ENCODE assay signal across 1 cellular context in genomic region chr14:105301103-105301914, GRCh38.
TF ChIP-seq lines count a peak whose summit lies in the region.

No MANE protein-coding gene starts in this region.

TF ChIP-seq in HepG2, 621 proteins besides CTCF, POLR2A, EP300 and RAD21 (continued from another document):
- TF ChIP-seq AFF4 (CRISPR knock-in tag; IDR thresholded peaks at IDR 0.05), result no peak
- 0 out of 2 replicates have a peak, but pooled peaks have one; percentile 18 for TF ChIP-seq ZNF160 (CRISPR knock-in tag; IDR thresholded peaks at IDR 0.05)
- TF ChIP-seq ZNF672 (CRISPR knock-in tag; IDR thresholded peaks at IDR 0.05), result no peak
- no peak for TF ChIP-seq ZNF766 (CRISPR knock-in tag; IDR thresholded peaks at IDR 0.05; ENCODE audit: borderline replicate concordance)
- TF ChIP-seq ZNF691 (CRISPR knock-in tag; IDR thresholded peaks at IDR 0.05; ENCODE audit: borderline replicate concordance, low read depth), result no peak
- TF ChIP-seq NR1H2 (CRISPR knock-in tag; IDR thresholded peaks at IDR 0.05; ENCODE audit: borderline replicate concordance, low read depth), result no peak
- no peak for TF ChIP-seq ZNF407 (CRISPR knock-in tag; IDR thresholded peaks at IDR 0.05; ENCODE audit: not compliant biosample characterization)
- TF ChIP-seq ZNF17 (CRISPR knock-in tag; IDR thresholded peaks at IDR 0.05), result no peak
- no peak for TF ChIP-seq ZNF33A (CRISPR knock-in tag; IDR thresholded peaks at IDR 0.05; ENCODE audit: borderline replicate concordance)
- no peak for TF ChIP-seq IRX3 (CRISPR knock-in tag; IDR thresholded peaks at IDR 0.05; ENCODE audit: borderline replicate concordance, low read depth)
- TF ChIP-seq SKI (IDR thresholded peaks at IDR 0.05; ENCODE audit: partially characterized antibody), result peak; percentile 11
- no peak for TF ChIP-seq ZFY (CRISPR knock-in tag; IDR thresholded peaks at IDR 0.05)
- no peak for TF ChIP-seq NCOA5 (CRISPR knock-in tag; IDR thresholded peaks at IDR 0.05)
- TF ChIP-seq ESRRA (CRISPR knock-in tag; IDR thresholded peaks at IDR 0.05; ENCODE audit: low read depth), result no peak
- no peak for TF ChIP-seq JUN (CRISPR knock-in tag; IDR thresholded peaks at IDR 0.05)
- TF ChIP-seq ZNF343 (CRISPR knock-in tag; IDR thresholded peaks at IDR 0.05), result no peak
- no peak; the same call in 1 of the 2 replicates for TF ChIP-seq ZNF580 (CRISPR knock-in tag; IDR thresholded peaks at IDR 0.05; ENCODE audit: borderline replicate concordance, low read depth)
- TF ChIP-seq KLF16 (CRISPR knock-in tag; IDR thresholded peaks at IDR 0.05), result peak in 1 of 2 experiments; percentile 31; a peak in 1 of 4 replicates
- no peak for TF ChIP-seq POLR2AphosphoS2 (IDR thresholded peaks at IDR 0.05; ENCODE audit: low read depth, low read length)
- TF ChIP-seq MAF1 (CRISPR knock-in tag; IDR thresholded peaks at IDR 0.05; ENCODE audit: borderline replicate concordance), result no peak
- TF ChIP-seq KDM3A (CRISPR knock-in tag; IDR thresholded peaks at IDR 0.05; ENCODE audit: low read depth), result no peak
- TF ChIP-seq ZNF501 (CRISPR knock-in tag; IDR thresholded peaks at IDR 0.05), result no peak; the same call in none of the 2 replicates
- no peak for TF ChIP-seq TEF (CRISPR knock-in tag; IDR thresholded peaks at IDR 0.05)
- 0 out of 2 replicates have a peak, but pooled peaks have one; percentile 48 for TF ChIP-seq PBX3 (CRISPR knock-in tag; IDR thresholded peaks at IDR 0.05; ENCODE audit: borderline replicate concordance)
- no peak for TF ChIP-seq RORA (CRISPR knock-in tag; IDR thresholded peaks at IDR 0.05)
- TF ChIP-seq GTF3A (CRISPR knock-in tag; conservative IDR thresholded peaks at IDR 0.05), result no peak
- no peak for TF ChIP-seq ZNF567 (CRISPR knock-in tag; IDR thresholded peaks at IDR 0.05; ENCODE audit: borderline replicate concordance)
- no peak for TF ChIP-seq NFE2L2 (IDR thresholded peaks at IDR 0.05; ENCODE audit: low read length)
- TF ChIP-seq SUZ12 (IDR thresholded peaks at IDR 0.05; ENCODE audit: low read depth, low read length), result no peak
- no peak for TF ChIP-seq ZGPAT (CRISPR knock-in tag; IDR thresholded peaks at IDR 0.05)
- TF ChIP-seq ZBTB46 (CRISPR knock-in tag; IDR thresholded peaks at IDR 0.05; ENCODE audit: borderline replicate concordance), result no peak
- TF ChIP-seq ETV5 (CRISPR knock-in tag; IDR thresholded peaks at IDR 0.05; ENCODE audit: borderline replicate concordance), result peak; percentile 9; the same call in 1 of the 2 replicates
- TF ChIP-seq HOXA3 (CRISPR knock-in tag; IDR thresholded peaks at IDR 0.05), result peak; percentile 28; the same call in 1 of the 2 replicates
- TF ChIP-seq PREB (CRISPR knock-in tag; IDR thresholded peaks at IDR 0.05), result no peak
- no peak for TF ChIP-seq CHCHD3 (CRISPR knock-in tag; IDR thresholded peaks at IDR 0.05)
